In the genomic region with DNA sequence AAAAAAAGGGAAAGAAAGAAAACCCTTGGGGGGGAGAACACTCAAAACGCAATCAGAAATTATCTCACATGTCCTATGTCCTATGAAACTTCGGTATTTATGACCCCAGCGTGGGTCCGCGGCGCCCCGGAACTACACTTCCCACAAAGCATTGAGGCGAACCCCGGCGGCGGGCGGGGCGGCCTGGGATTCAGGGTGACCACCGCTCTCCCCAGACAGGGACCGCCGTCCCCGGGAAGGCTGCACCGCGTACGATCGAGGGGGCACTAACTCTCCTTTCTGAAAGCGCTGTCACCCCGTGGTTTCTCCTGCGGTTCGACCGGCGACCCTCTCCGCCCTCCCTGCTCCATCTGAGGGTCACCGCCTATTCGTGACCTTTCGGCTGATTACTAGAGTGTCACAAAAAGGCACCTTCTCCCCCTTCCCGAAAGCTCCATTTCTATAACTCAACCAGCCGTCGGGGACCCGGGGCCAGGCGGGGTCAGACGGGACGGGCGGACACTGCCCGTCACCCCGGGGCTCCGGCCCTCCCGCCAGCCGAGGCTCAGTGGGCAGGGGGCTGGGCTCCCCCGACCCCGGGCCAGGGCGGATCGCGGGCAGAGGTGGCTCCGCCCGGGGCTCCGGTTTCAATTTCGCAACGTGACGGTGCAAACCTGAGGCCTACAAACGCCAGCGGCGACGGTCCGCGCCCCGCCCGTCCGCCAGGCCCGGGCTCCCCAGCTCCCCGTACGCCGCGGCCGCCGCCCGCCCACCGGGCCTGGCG, we compare ENCODE assay signal across 8 cellular contexts. TPM values are rescaled to one million over a fixed set of nuclear protein-coding genes. Genes with fewer than 3 reads are reported as not detected.
DNase-seq lines count a peak whose midpoint lies in the region; TF ChIP-seq lines count a peak whose summit lies in the region.

No MANE protein-coding gene starts in this region.

- H3K4me1 Mint-ChIP-seq in Caco-2 (ENCODE audit: low read depth, unreplicated experiment): peaks cover 11% of the 10 kb centered on the region
- peaks cover 32% of the 10 kb centered on the region for H3K4me1 Mint-ChIP-seq in nephron progenitor cell
- H3K4me1 Mint-ChIP-seq in stimulated activated naive CD8-positive, alpha-beta T cell treated with anti-CD3 and anti-CD28 coated beads, Interleukin-15, Interleukin-2, amounts not matched to agents 100 ng/mL and 50 ng/mL, for 24 hours (ENCODE audit: low read depth): peaks cover 40% of the 10 kb centered on the region

- intact Hi-C loops in Caco-2 (cut with micrococcal nuclease; ENCODE audit: unreplicated experiment): loop anchor here (5.0 to 10.0 kb wide), 3 partner anchors 41 to 212 kb away; a partner anchor contains a TSS

- H3K27ac Mint-ChIP-seq in Caco-2 (ENCODE audit: unreplicated experiment) (peak overlapping the region; percentile 92), nephron progenitor cell (peak overlapping the region; percentile 97)
- H3K27ac Mint-ChIP-seq in stimulated activated naive CD8-positive, alpha-beta T cell treated with anti-CD3 and anti-CD28 coated beads, Interleukin-15, Interleukin-2, amounts not matched to agents 100 ng/mL and 50 ng/mL, for 24 hours: peak overlapping the region; percentile 87

- DNase-seq in Caco-2 (peak; percentile 86 to 89), GM20000 (ENCODE audit: low spot score) (peak; percentile 90), HS-5 (ENCODE audit: low read depth) (peak; percentile 25), RKO (ENCODE audit: low spot score) (peak; percentile 85), fibroblast of pulmonary artery (ENCODE audit: low read depth) (peak; percentile 62), nephron progenitor cell (peak; percentile 78)
- DNase-seq in activated effector memory CD4-positive, alpha-beta T cell treated with anti-CD3 and anti-CD28 coated beads, Interleukin-2, amount 50 U/mL, for 16 hours: peak; percentile 86

- H3K36me3 Mint-ChIP-seq in Caco-2 (ENCODE audit: insufficient read depth, unreplicated experiment) (peaks cover 6% of the 10 kb centered on the region), nephron progenitor cell (ENCODE audit: low read depth) (peaks cover 7% of the 10 kb centered on the region)
- H3K36me3 Mint-ChIP-seq in stimulated activated naive CD8-positive, alpha-beta T cell treated with anti-CD3 and anti-CD28 coated beads, Interleukin-15, Interleukin-2, amounts not matched to agents 100 ng/mL and 50 ng/mL, for 24 hours (ENCODE audit: low read depth): peaks cover 17% of the 10 kb centered on the region

- no peaks in the 10 kb centered on the region for H3K27me3 ChIP-seq in Caco-2 (replicated peaks; ENCODE audit: control insufficient read depth, insufficient read depth, low read length)

- POLR2A ChIA-PET in Caco-2 (lab: Charles Lee): interaction anchor here (0.6 to 1.2 kb wide), 4 partner anchors 15 to 529 kb away, joined by 3 to 6 read pairs (median 4); no protein-coding TSS in a partner anchor

- CTCF ChIA-PET in Caco-2 (lab: Charles Lee): interaction anchor here (0.7 kb wide), 1 partner anchor 92 kb away, joined by 3 read pairs; no protein-coding TSS in a partner anchor

- H3K4me3 ChIP-seq in Caco-2 (ENCODE audit: low read depth, low read length): peak overlapping the region; percentile 53
- peak overlapping the region; percentile 95 for H3K4me3 ChIP-seq in fibroblast of pulmonary artery (replicated peaks; ENCODE audit: low read depth, low read length)

- no peaks in the 10 kb centered on the region for H3K9me3 ChIP-seq in Caco-2

- BruUV-seq in Caco-2 (replicated peaks; lab: Mats Ljungman, UMichigan): no TSS peak

- no peaks in the 10 kb centered on the region for H3K9me3 Mint-ChIP-seq in Caco-2 (ENCODE audit: unreplicated experiment)
- no peaks in the 10 kb centered on the region for H3K9me3 Mint-ChIP-seq in nephron progenitor cell
- no peaks in the 10 kb centered on the region for H3K9me3 Mint-ChIP-seq in stimulated activated naive CD8-positive, alpha-beta T cell treated with anti-CD3 and anti-CD28 coated beads, Interleukin-15, Interleukin-2, amounts not matched to agents 100 ng/mL and 50 ng/mL, for 24 hours

- TF ChIP-seq CTCF in Caco-2 (IDR thresholded peaks at IDR 0.05; ENCODE audit: insufficient read depth in 1 of 2, low read depth in 1 of 2, low read length in 1 of 2, severe bottlenecking in 1 of 2, unreplicated experiment in 1 of 2): no peak
- no peak for TF ChIP-seq CTCF in GM20000 (IDR thresholded peaks at IDR 0.05; ENCODE audit: extremely low read depth, missing control alignments)
- no peak for TF ChIP-seq CTCF in fibroblast of pulmonary artery (IDR thresholded peaks at IDR 0.05; ENCODE audit: low read length, missing control alignments)
- TF ChIP-seq CTCF in nephron progenitor cell (IDR thresholded peaks at IDR 0.05): no peak

- H3K27me3 Mint-ChIP-seq in Caco-2 (ENCODE audit: insufficient read depth, unreplicated experiment): no peaks in the 10 kb centered on the region
- H3K27me3 Mint-ChIP-seq in nephron progenitor cell (ENCODE audit: low read depth, poor library complexity): peaks cover 3% of the 10 kb centered on the region
- H3K27me3 Mint-ChIP-seq in stimulated activated naive CD8-positive, alpha-beta T cell treated with anti-CD3 and anti-CD28 coated beads, Interleukin-15, Interleukin-2, amounts not matched to agents 100 ng/mL and 50 ng/mL, for 24 hours: peaks cover 5% of the 10 kb centered on the region

- peak overlapping the region; percentile 86 for H3K4me3 Mint-ChIP-seq in Caco-2 (ENCODE audit: unreplicated experiment)
- peak overlapping the region; percentile 82 for H3K4me3 Mint-ChIP-seq in nephron progenitor cell
- H3K4me3 Mint-ChIP-seq in stimulated activated naive CD8-positive, alpha-beta T cell treated with anti-CD3 and anti-CD28 coated beads, Interleukin-15, Interleukin-2, amounts not matched to agents 100 ng/mL and 50 ng/mL, for 24 hours: peak overlapping the region; percentile 85

- H3K4me1 ChIP-seq in Caco-2: 0 out of 2 replicates have a peak, but pooled peaks cover 14% of the 10 kb centered on the region

- no peaks in the 10 kb centered on the region for H3K36me3 ChIP-seq in Caco-2 (ENCODE audit: control insufficient read depth, insufficient read depth, low read length)

RNA-seq across cellular contexts. Expression of a gene that starts 1.3 kb away (rescaled TPM):
- 66.8 and 77.0 TPM in 2 replicates for total RNA-seq in Caco-2 (2022)

RNA-seq across cellular contexts. Expression of a gene that starts 42.1 kb away (rescaled TPM):
- not detected in 2 replicates for total RNA-seq in Caco-2 (2022)

Comparison
In these comparisons a context has a peak if more than half of its experiments do, and no peak if none do; other contexts are left out.
1. Peak in every context shown above with its lines: DNase-seq and H3K4me3 ChIP-seq.
2. DNase-seq: peak in every context shown above with its lines; median percentile 90 in GM20000; 88 in Caco-2; 86 in activated effector memory CD4-positive, alpha-beta T cell treated with anti-CD3 and anti-CD28 coated beads, Interleukin-2, amount 50 U/mL, for 16 hours; 85 in RKO; 78 in nephron progenitor cell; 62 in fibroblast of pulmonary artery; 25 in HS-5.